9 cellular contexts compared by ENCODE assay signal in genomic region chr3:69739204-69740102, GRCh38. TPM values are rescaled to one million over a fixed set of nuclear protein-coding genes. Genes with fewer than 3 reads are reported as not detected.
A peak's percentile ranks its signal among the peaks of the same experiment; 100 is the strongest.
DNase-seq lines count a peak whose midpoint lies in the region; ATAC-seq lines count a peak whose summit lies in the region.
"Had no signal": no experiment of that assay in that cellular context is flagged by ENCODE, and none has a peak within 500 bp of the region (broad histone marks: within the 10 kb centered on the region; RNA-seq: fewer than 3 reads in every experiment).

Gene MITF, plus strand, starts transcription at chr3:69739464. Its CDS starts 134 bp downstream, at chr3:69739598.

- intact Hi-C loops in Right ventricle myocardium superior (cut with DNase I): loop anchor here (10.0 kb wide), 1 partner anchor 45 kb away; no protein-coding TSS in a partner anchor

- H3K27ac Mint-ChIP-seq in activated naive CD8-positive, alpha-beta T cell treated with anti-CD3 and anti-CD28 coated beads, Interleukin-2, amount 50 U/mL, for 24 hours: no peak within 1 kb of the TSS
- no peak within 1 kb of the TSS for H3K27ac Mint-ChIP-seq in activated T-helper 17 cell treated with anti-CD3 and anti-CD28 coated beads, Interleukin-2, amount 50 U/mL, for 72 hours
- H3K27ac Mint-ChIP-seq: activated naive CD4-positive, alpha-beta T cell treated with anti-CD3 and anti-CD28 coated beads, Interleukin-2, amount 50 U/mL, for 72 hours had no signal

- no peaks in the 10 kb centered on the region for H3K9me3 Mint-ChIP-seq in activated naive CD8-positive, alpha-beta T cell treated with anti-CD3 and anti-CD28 coated beads, Interleukin-2, amount 50 U/mL, for 24 hours
- H3K9me3 Mint-ChIP-seq in activated T-helper 17 cell treated with anti-CD3 and anti-CD28 coated beads, Interleukin-2, amount 50 U/mL, for 72 hours: no peaks in the 10 kb centered on the region
- H3K9me3 Mint-ChIP-seq: activated naive CD4-positive, alpha-beta T cell treated with anti-CD3 and anti-CD28 coated beads, Interleukin-2, amount 50 U/mL, for 72 hours had no signal

- no peaks in the 10 kb centered on the region for H3K36me3 Mint-ChIP-seq in activated naive CD8-positive, alpha-beta T cell treated with anti-CD3 and anti-CD28 coated beads, Interleukin-2, amount 50 U/mL, for 24 hours (ENCODE audit: low read depth)
- H3K36me3 Mint-ChIP-seq in activated T-helper 17 cell treated with anti-CD3 and anti-CD28 coated beads, Interleukin-2, amount 50 U/mL, for 72 hours (ENCODE audit: low read depth): no peaks in the 10 kb centered on the region

- H3K27me3 Mint-ChIP-seq in activated naive CD8-positive, alpha-beta T cell treated with anti-CD3 and anti-CD28 coated beads, Interleukin-2, amount 50 U/mL, for 24 hours: peaks cover 53% of the 10 kb centered on the region
- H3K27me3 Mint-ChIP-seq in activated T-helper 17 cell treated with anti-CD3 and anti-CD28 coated beads, Interleukin-2, amount 50 U/mL, for 72 hours: peaks cover 42% of the 10 kb centered on the region

- ATAC-seq in GM19463 (IDR thresholded peaks at IDR 0.05; ENCODE audit: unreplicated experiment): peak; percentile 98
- ATAC-seq in HG03469 (IDR thresholded peaks at IDR 0.05; ENCODE audit: unreplicated experiment): peak; percentile 97
- peak; percentile 93 for ATAC-seq in activated naive CD8-positive, alpha-beta T cell treated with anti-CD3 and anti-CD28 coated beads, Interleukin-2, amount 50 U/mL, for 24 hours
- peak; percentile 97 for ATAC-seq in Right ventricle myocardium superior (ENCODE audit: poor library complexity)
- ATAC-seq in activated T-helper 17 cell treated with anti-CD3 and anti-CD28 coated beads, Interleukin-2, amount 50 U/mL, for 72 hours (replicated peaks): no peak

- peak; percentile 95 for DNase-seq in DMS 273 (lab: John Stamatoyannopoulos, UW; ENCODE audit: unreplicated experiment)
- peak; percentile 86 for DNase-seq in NCI-H748 (lab: John Stamatoyannopoulos, UW; ENCODE audit: unreplicated experiment)
- DNase-seq in activated naive CD8-positive, alpha-beta T cell treated with anti-CD3 and anti-CD28 coated beads, Interleukin-2, amount 50 U/mL, for 24 hours: peak; percentile 59
- DNase-seq in Right ventricle myocardium superior: peak; percentile 96
- peak; percentile 95 for DNase-seq in occipital lobe (lab: John Stamatoyannopoulos, UW)

- peak within 1 kb of the TSS; percentile 66 for H3K4me3 Mint-ChIP-seq in activated naive CD8-positive, alpha-beta T cell treated with anti-CD3 and anti-CD28 coated beads, Interleukin-2, amount 50 U/mL, for 24 hours
- no peak within 1 kb of the TSS for H3K4me3 Mint-ChIP-seq in activated T-helper 17 cell treated with anti-CD3 and anti-CD28 coated beads, Interleukin-2, amount 50 U/mL, for 72 hours

- H3K4me1 Mint-ChIP-seq in activated naive CD8-positive, alpha-beta T cell treated with anti-CD3 and anti-CD28 coated beads, Interleukin-2, amount 50 U/mL, for 24 hours: no peaks in the 10 kb centered on the region
- no peaks in the 10 kb centered on the region for H3K4me1 Mint-ChIP-seq in activated T-helper 17 cell treated with anti-CD3 and anti-CD28 coated beads, Interleukin-2, amount 50 U/mL, for 72 hours

RNA-seq across cellular contexts. Expression of gene MITF, which starts in this region (rescaled TPM):
- 65.5 TPM for total RNA-seq in Right ventricle myocardium superior
- total RNA-seq in occipital lobe: 2.7 TPM
- not detected for total RNA-seq in activated T-helper 17 cell treated with anti-CD3 and anti-CD28 coated beads, Interleukin-2, amount 50 U/mL, for 72 hours

Comparison
In these comparisons a context has a peak if more than half of its experiments do, and no peak if none do; other contexts are left out.
1. RNA of gene MITF (total RNA-seq): 65.5 TPM in Right ventricle myocardium superior (single experiment); 2.7 TPM in occipital lobe (single experiment) and not detected in activated T-helper 17 cell treated with anti-CD3 and anti-CD28 coated beads, Interleukin-2, amount 50 U/mL, for 72 hours; every median in the first group is over 10 times any median in the second.
2. Peak in every context shown above with its lines, with median percentiles within 50 percentile points of each other: DNase-seq.